Comparison of ENCODE assay signal across 1 cellular context in genomic region chr5:35194636-35195471, GRCh38.
TF ChIP-seq lines count a peak whose summit lies in the region.

No MANE protein-coding gene starts in this region.

TF ChIP-seq in HepG2, 621 proteins besides CTCF, POLR2A, EP300 and RAD21 (continued from another document and continues in another):
- TF ChIP-seq ARID4A (CRISPR knock-in tag; IDR thresholded peaks at IDR 0.05; ENCODE audit: borderline replicate concordance) (peak; percentile 46; the same call in 1 of the 2 replicates), KMT2A (CRISPR knock-in tag; IDR thresholded peaks at IDR 0.05) (no peak), ZSCAN21 (CRISPR knock-in tag; IDR thresholded peaks at IDR 0.05; ENCODE audit: borderline replicate concordance) (no peak), NFE2L1 (CRISPR knock-in tag; IDR thresholded peaks at IDR 0.05; ENCODE audit: borderline replicate concordance) (no peak), BRCA1 (CRISPR knock-in tag; IDR thresholded peaks at IDR 0.05) (no peak), SUZ12 (IDR thresholded peaks at IDR 0.05; ENCODE audit: low read depth, low read length) (no peak), E2F1 (CRISPR knock-in tag; IDR thresholded peaks at IDR 0.05) (no peak), ZMAT5 (CRISPR knock-in tag; IDR thresholded peaks at IDR 0.05; ENCODE audit: borderline replicate concordance, low read depth) (no peak), NFRKB (IDR thresholded peaks at IDR 0.05) (no peak), MTERF4 (CRISPR knock-in tag; IDR thresholded peaks at IDR 0.05) (no peak), NFKB2 (CRISPR knock-in tag; IDR thresholded peaks at IDR 0.05; ENCODE audit: borderline replicate concordance) (no peak), TEF (CRISPR knock-in tag; IDR thresholded peaks at IDR 0.05) (no peak), ZNF160 (CRISPR knock-in tag; IDR thresholded peaks at IDR 0.05) (no peak), ZBTB34 (CRISPR knock-in tag; IDR thresholded peaks at IDR 0.05) (no peak), BRD4 (CRISPR knock-in tag; IDR thresholded peaks at IDR 0.05) (no peak), BCL6 (CRISPR knock-in tag; IDR thresholded peaks at IDR 0.05) (peak; percentile 32; the same call in 1 of the 2 replicates), ARNT (IDR thresholded peaks at IDR 0.05) (no peak), THAP8 (CRISPR knock-in tag; IDR thresholded peaks at IDR 0.05; ENCODE audit: borderline replicate concordance) (no peak), MYC (CRISPR knock-in tag; IDR thresholded peaks at IDR 0.05; ENCODE audit: borderline replicate concordance) (peak; percentile 43; the same call in 1 of the 2 replicates), ADNP (CRISPR knock-in tag; IDR thresholded peaks at IDR 0.05) (no peak), ZNF101 (CRISPR knock-in tag; IDR thresholded peaks at IDR 0.05; ENCODE audit: borderline replicate concordance, low read depth) (no peak), RFXAP (CRISPR knock-in tag; IDR thresholded peaks at IDR 0.05; ENCODE audit: borderline replicate concordance) (no peak), ZNF800 (CRISPR knock-in tag; IDR thresholded peaks at IDR 0.05) (no peak), BCL3 (CRISPR knock-in tag; IDR thresholded peaks at IDR 0.05) (no peak), ZNF775 (CRISPR knock-in tag; IDR thresholded peaks at IDR 0.05; ENCODE audit: borderline replicate concordance) (no peak), HOXA9 (CRISPR knock-in tag; IDR thresholded peaks at IDR 0.05; ENCODE audit: borderline replicate concordance) (no peak), RBAK (CRISPR knock-in tag; IDR thresholded peaks at IDR 0.05) (no peak), HDAC6 (IDR thresholded peaks at IDR 0.05; ENCODE audit: low read depth, low read length) (no peak), ZNF136 (CRISPR knock-in tag; IDR thresholded peaks at IDR 0.05; ENCODE audit: low read depth) (no peak), RAD51 (IDR thresholded peaks at IDR 0.05; ENCODE audit: borderline replicate concordance) (peak; percentile 34; the same call in 1 of the 2 replicates), ZKSCAN5 (CRISPR knock-in tag; IDR thresholded peaks at IDR 0.05) (no peak), YY1 (IDR thresholded peaks at IDR 0.05; ENCODE audit: insufficient read depth, insufficient replicate concordance, low read depth, low read length) (no peak), ZNF841 (CRISPR knock-in tag; IDR thresholded peaks at IDR 0.05; ENCODE audit: borderline replicate concordance) (no peak), ZNF629 (CRISPR knock-in tag; conservative IDR thresholded peaks at IDR 0.05) (no peak), BCLAF1 (IDR thresholded peaks at IDR 0.05) (no peak), AKAP8 (CRISPR knock-in tag; IDR thresholded peaks at IDR 0.05) (no peak), ZBTB7A (CRISPR knock-in tag; IDR thresholded peaks at IDR 0.05) (no peak), SP5 (CRISPR knock-in tag; IDR thresholded peaks at IDR 0.05; ENCODE audit: borderline replicate concordance, low read depth) (no peak), BRF2 (CRISPR knock-in tag; IDR thresholded peaks at IDR 0.05) (no peak), TFDP1 (CRISPR knock-in tag; IDR thresholded peaks at IDR 0.05; ENCODE audit: borderline replicate concordance) (peak; percentile 71; the same call in 1 of the 2 replicates), ZNF230 (CRISPR knock-in tag; IDR thresholded peaks at IDR 0.05) (no peak), ZNF781 (CRISPR knock-in tag; IDR thresholded peaks at IDR 0.05; ENCODE audit: borderline replicate concordance, not compliant biosample characterization) (peak; percentile 22)
